Comparison of ENCODE assay signal across 9 cellular contexts in genomic region chr2:46493241-46493970, GRCh38. TPM values are rescaled to one million over a fixed set of nuclear protein-coding genes. Genes with fewer than 3 reads are reported as not detected.
DNase-seq lines count a peak whose midpoint lies in the region; ATAC-seq lines count a peak whose summit lies in the region.
"Had no signal": no experiment of that assay in that cellular context is flagged by ENCODE, and none has a peak within 500 bp of the region (broad histone marks: within the 10 kb centered on the region; RNA-seq: fewer than 3 reads in every experiment).

No MANE protein-coding gene starts in this region.

- H3K36me3 Mint-ChIP-seq in naive thymus-derived CD4-positive, alpha-beta T cell, result no peaks in the 10 kb centered on the region
- H3K36me3 Mint-ChIP-seq: memory B cell had no signal

- H3K9me3 ChIP-seq in naive thymus-derived CD4-positive, alpha-beta T cell (ENCODE audit: control insufficient read depth in 2 of 3, low read length in 3 of 3), result no peaks in the 10 kb centered on the region

- POLR2A ChIA-PET in naive thymus-derived CD4-positive, alpha-beta T cell (lab: Charles Lee), result no interaction called here

- H3K27me3 Mint-ChIP-seq in naive thymus-derived CD4-positive, alpha-beta T cell, result peaks cover 0 to 18% (median 0%) of the 10 kb centered on the region in 5 donors
- H3K27me3 Mint-ChIP-seq: memory B cell had no signal

- DNase-seq in NCI-H2227 (lab: John Stamatoyannopoulos, UW; ENCODE audit: unreplicated experiment) (peak; percentile 52), NCI-H2227 treated with DMSO at 0.1 percent for 48 hours (lab: John Stamatoyannopoulos, UW) (no peak), RPMI7951 (ENCODE audit: low read depth) (peak; percentile 74), SHP77 (lab: John Stamatoyannopoulos, UW) (no peak), cerebellar nuclear complex (lab: John Stamatoyannopoulos, UW) (no peak)
- DNase-seq in naive thymus-derived CD4-positive, alpha-beta T cell, result no peak
- DNase-seq in activated CD4-positive, alpha-beta T cell treated with anti-CD3 and anti-CD28 coated beads for 48 hours, result no peak

- H3K4me3 Mint-ChIP-seq in naive thymus-derived CD4-positive, alpha-beta T cell, result no peak overlapping the region
- H3K4me3 Mint-ChIP-seq: memory B cell had no signal

- no peak overlapping the region for H3K4me3 ChIP-seq in naive thymus-derived CD4-positive, alpha-beta T cell (ENCODE audit: low read length)

- ATAC-seq in HG02852 (IDR thresholded peaks at IDR 0.05; ENCODE audit: unreplicated experiment), result peak; percentile 81
- ATAC-seq in naive thymus-derived CD4-positive, alpha-beta T cell, result peak; percentile 22

- CTCF ChIA-PET in naive thymus-derived CD4-positive, alpha-beta T cell (lab: Charles Lee), result no interaction called here

- H3K4me1 ChIP-seq in naive thymus-derived CD4-positive, alpha-beta T cell (ENCODE audit: control insufficient read depth in 2 of 2, insufficient read depth in 2 of 2, low read length in 2 of 2), result no peaks in the 10 kb centered on the region

- H3K27me3 ChIP-seq in naive thymus-derived CD4-positive, alpha-beta T cell (ENCODE audit: control insufficient read depth in 2 of 2, insufficient read depth in 2 of 2, low read length in 2 of 2), result no peaks in the 10 kb centered on the region

- intact Hi-C loops in naive thymus-derived CD4-positive, alpha-beta T cell (cut with micrococcal nuclease), result no loop called here

- peak overlapping the region in 1 of 9 donors; percentile 48 for H3K27ac Mint-ChIP-seq in naive thymus-derived CD4-positive, alpha-beta T cell
- H3K27ac Mint-ChIP-seq: memory B cell had no signal

- H3K9me3 Mint-ChIP-seq in naive thymus-derived CD4-positive, alpha-beta T cell, result no peaks in the 10 kb centered on the region
- H3K9me3 Mint-ChIP-seq: memory B cell had no signal

- peaks cover 0 to 13% (median 10%) of the 10 kb centered on the region in 7 donors for H3K4me1 Mint-ChIP-seq in naive thymus-derived CD4-positive, alpha-beta T cell

- no peaks in the 10 kb centered on the region for H3K36me3 ChIP-seq in naive thymus-derived CD4-positive, alpha-beta T cell (ENCODE audit: control insufficient read depth in 2 of 3, insufficient read depth in 3 of 3, low read length in 3 of 3)

- no peak overlapping the region for H3K27ac ChIP-seq in naive thymus-derived CD4-positive, alpha-beta T cell (ENCODE audit: low read depth, low read length)

RNA-seq across cellular contexts. Expression of gene TMEM247, which starts 14.0 kb away (rescaled TPM):
- total RNA-seq in RPMI7951 (2014; rRNA removed; shearing (Covaris generic)), result not detected in 2 replicates
- not detected for total RNA-seq in naive thymus-derived CD4-positive, alpha-beta T cell
- polyA plus RNA-seq in naive thymus-derived CD4-positive, alpha-beta T cell, result not detected

RNA-seq across cellular contexts. Expression of gene RHOQ, which starts 48.9 kb away (rescaled TPM):
- 53.3 and 64.2 TPM in 2 replicates for total RNA-seq in RPMI7951 (2014; rRNA removed; shearing (Covaris generic))
- total RNA-seq in naive thymus-derived CD4-positive, alpha-beta T cell, result 10 to 100 TPM in 4 of 5 experiments, 1 to 10 TPM in 1; 7.1 to 73.1 (median 27.0) TPM
- polyA plus RNA-seq in naive thymus-derived CD4-positive, alpha-beta T cell, result under 1 TPM; 0.35 to 0.89 TPM

RNA-seq across cellular contexts. Expression of gene ATP6V1E2, which starts 49.0 kb away (rescaled TPM):
- 4.1 and 7.5 TPM in 2 replicates for total RNA-seq in RPMI7951 (2014; rRNA removed; shearing (Covaris generic))
- total RNA-seq in naive thymus-derived CD4-positive, alpha-beta T cell, result 10 to 100 TPM in 3 of 5 experiments, 1 to 10 TPM in 2; 6.4 to 34.1 (median 15.2) TPM
- 10 to 100 TPM in 1 of 2 donors, 1 to 10 TPM in 1; 8.5 to 10.6 TPM for polyA plus RNA-seq in naive thymus-derived CD4-positive, alpha-beta T cell

Comparison
In these comparisons a context has a peak if more than half of its experiments do, and no peak if none do; other contexts are left out.
1. DNase-seq: peak in NCI-H2227 (single experiment) and RPMI7951 (single experiment); none in NCI-H2227 treated with DMSO at 0.1 percent for 48 hours (single experiment), naive thymus-derived CD4-positive, alpha-beta T cell (0 of 9), activated CD4-positive, alpha-beta T cell treated with anti-CD3 and anti-CD28 coated beads for 48 hours (single experiment), SHP77 (0 of 2) and cerebellar nuclear complex (0 of 2).